ENCODE assay signal across 8 cellular contexts in the genomic region with DNA sequence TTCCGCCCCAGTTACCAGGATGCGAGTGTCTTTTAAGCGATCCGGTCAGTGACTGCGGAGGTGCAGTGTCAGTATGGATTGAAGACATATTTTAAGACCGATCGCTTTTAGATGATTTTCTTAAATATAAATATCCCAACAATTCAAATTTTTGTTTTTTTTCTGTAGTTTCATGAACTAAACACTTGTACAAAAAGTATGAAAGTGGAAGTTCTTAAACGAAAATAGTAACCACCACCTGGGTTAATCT. TPM values are rescaled to one million over a fixed set of nuclear protein-coding genes. Genes with fewer than 3 reads are reported as not detected.
DNase-seq lines count a peak whose midpoint lies in the region; ATAC-seq and TF ChIP-seq lines count a peak whose summit lies in the region.

No MANE protein-coding gene starts in this region.

- H3K27ac ChIP-seq in ACC112 (ENCODE audit: low read depth, low read length): peak overlapping the region; percentile 87; the same call in 1 of the 2 replicates
- H3K27ac ChIP-seq in brain microvascular endothelial cell: peak overlapping the region; percentile 92

- intact Hi-C loops in mucosa of descending colon (cut with DNase I, micrococcal nuclease): no loop called here

- H2AFZ ChIP-seq in ACC112 (ENCODE audit: low read length, unreplicated experiment): peak overlapping the region; percentile 49

- peaks cover 31% of the 10 kb centered on the region for H3K4me1 ChIP-seq in ACC112 (ENCODE audit: control insufficient read depth, insufficient read depth, low read length, unreplicated experiment)
- peaks cover 16% of the 10 kb centered on the region for H3K4me1 ChIP-seq in mucosa of descending colon (ENCODE audit: low read depth)

- CTCF ChIA-PET in HEK293T (lab: Yijun Ruan, JAX): no interaction called here

- POLR2A ChIA-PET in HEK293T (lab: Yijun Ruan, JAX): interaction anchor here (1.0 to 4.2 kb wide), 9 partner anchors 9 to 326 kb away, joined by 3 to 50 read pairs (median 8); a partner anchor contains a TSS

- H3K36me3 ChIP-seq in ACC112 (ENCODE audit: insufficient read depth, low read length) (no peaks in the 10 kb centered on the region), brain microvascular endothelial cell (replicated peaks) (no peaks in the 10 kb centered on the region), mucosa of descending colon (ENCODE audit: low read depth) (no peaks in the 10 kb centered on the region)

- peaks cover 24% of the 10 kb centered on the region for H3K79me2 ChIP-seq in ACC112 (ENCODE audit: control insufficient read depth, insufficient read depth, low read length, unreplicated experiment)

- no peaks in the 10 kb centered on the region for H3K9me3 ChIP-seq in mucosa of descending colon

- H3K4me3 ChIP-seq in ACC112 (ENCODE audit: low read depth, low read length) (peak overlapping the region; percentile 84), brain microvascular endothelial cell (ENCODE audit: low read depth, low read length) (peak overlapping the region; percentile 78), mucosa of descending colon (peak overlapping the region; percentile 49)

- ATAC-seq in HG02571 (IDR thresholded peaks at IDR 0.05; ENCODE audit: unreplicated experiment) (peak; percentile 29), mucosa of descending colon (no peak), HG02623 (IDR thresholded peaks at IDR 0.05; ENCODE audit: unreplicated experiment) (no peak), HG03159 (IDR thresholded peaks at IDR 0.05; ENCODE audit: unreplicated experiment) (no peak)

- H3K27me3 ChIP-seq in ACC112 (ENCODE audit: insufficient read depth, low read length) (peaks cover 2% of the 10 kb centered on the region), brain microvascular endothelial cell (replicated peaks) (no peaks in the 10 kb centered on the region)

- TF ChIP-seq CTCF in brain microvascular endothelial cell (IDR thresholded peaks at IDR 0.05; ENCODE audit: low read depth, low read length, missing control alignments) (no peak), mucosa of descending colon (IDR thresholded peaks at IDR 0.05) (no peak)

- DNase-seq in brain microvascular endothelial cell: no peak
- no peak for DNase-seq in mucosa of descending colon
- no peak for DNase-seq in HEK293T (ENCODE audit: extremely low spot score)
- DNase-seq in HK-2 (ENCODE audit: unreplicated experiment): no peak

- in situ Hi-C loops in brain microvascular endothelial cell (cut with HindIII; ENCODE audit: low pct_ligation_motif_present, low sequenced_read_pairs): no loop called here

TF ChIP-seq in HEK293T, 16 proteins besides CTCF, POLR2A, EP300 and RAD21:
- no peak for TF ChIP-seq ZNF384 (IDR thresholded peaks at IDR 0.05)
- TF ChIP-seq FOXK2 (IDR thresholded peaks at IDR 0.05): no peak
- no peak for TF ChIP-seq CTBP1 (IDR thresholded peaks at IDR 0.05; ENCODE audit: borderline replicate concordance)
- TF ChIP-seq TARDBP (IDR thresholded peaks at IDR 0.05): no peak
- TF ChIP-seq NFRKB (IDR thresholded peaks at IDR 0.05): no peak
- no peak for TF ChIP-seq BHLHE40 (IDR thresholded peaks at IDR 0.05; ENCODE audit: borderline replicate concordance)
- TF ChIP-seq SP1 (IDR thresholded peaks at IDR 0.05): no peak
- no peak for TF ChIP-seq SUZ12 (IDR thresholded peaks at IDR 0.05)
- no peak for TF ChIP-seq FOXA1 (IDR thresholded peaks at IDR 0.05)
- TF ChIP-seq ARNT (IDR thresholded peaks at IDR 0.05): no peak
- no peak for TF ChIP-seq LEF1 (IDR thresholded peaks at IDR 0.05; ENCODE audit: borderline replicate concordance)
- TF ChIP-seq FOXM1 (IDR thresholded peaks at IDR 0.05; ENCODE audit: borderline replicate concordance): no peak
- TF ChIP-seq, protein P1, sequence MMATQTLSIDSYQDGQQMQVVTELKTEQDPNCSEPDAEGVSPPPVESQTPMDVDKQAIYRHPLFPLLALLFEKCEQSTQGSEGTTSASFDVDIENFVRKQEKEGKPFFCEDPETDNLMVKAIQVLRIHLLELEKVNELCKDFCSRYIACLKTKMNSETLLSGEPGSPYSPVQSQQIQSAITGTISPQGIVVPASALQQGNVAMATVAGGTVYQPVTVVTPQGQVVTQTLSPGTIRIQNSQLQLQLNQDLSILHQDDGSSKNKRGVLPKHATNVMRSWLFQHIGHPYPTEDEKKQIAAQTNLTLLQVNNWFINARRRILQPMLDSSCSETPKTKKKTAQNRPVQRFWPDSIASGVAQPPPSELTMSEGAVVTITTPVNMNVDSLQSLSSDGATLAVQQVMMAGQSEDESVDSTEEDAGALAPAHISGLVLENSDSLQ (IDR thresholded peaks at IDR 0.05): no peak
- no peak for TF ChIP-seq ELF4 (IDR thresholded peaks at IDR 0.05)
- TF ChIP-seq HDGF (IDR thresholded peaks at IDR 0.05; ENCODE audit: borderline replicate concordance): no peak

RNA-seq across cellular contexts. Expression of a gene that starts 0.9 kb away (rescaled TPM):
- 10 to 100 TPM; 48.4 to 56.5 (median 51.2) TPM for total RNA-seq in mucosa of descending colon

RNA-seq across cellular contexts. Expression of a gene that starts 3.9 kb away (rescaled TPM):
- 10 to 100 TPM; 26.6 to 76.6 (median 28.7) TPM for total RNA-seq in mucosa of descending colon

RNA-seq across cellular contexts. Expression of a gene that starts 28.2 kb away (rescaled TPM):
- total RNA-seq in mucosa of descending colon: not detected
